In the genomic region with DNA sequence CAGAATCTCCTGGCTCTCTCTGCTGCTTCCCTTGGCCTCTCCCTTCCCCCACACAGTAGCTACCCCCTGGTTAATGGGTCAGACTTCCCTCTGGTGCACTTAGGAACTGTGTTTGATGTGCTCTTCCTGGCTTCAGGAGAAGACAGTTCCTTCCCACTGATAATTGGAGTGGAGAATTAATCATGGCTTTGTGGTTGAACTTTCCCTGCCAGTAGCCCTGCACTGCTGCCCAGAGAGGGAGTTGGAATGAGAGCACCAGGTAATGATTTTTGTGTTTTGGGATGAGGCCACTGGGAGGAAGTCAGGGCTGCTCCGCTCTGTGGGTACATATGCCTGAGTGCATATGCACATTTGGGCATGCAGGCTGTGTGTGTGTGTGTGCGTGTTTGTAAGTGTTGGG, we compare ENCODE assay signal across 27 cellular contexts. TPM values are rescaled to one million over a fixed set of nuclear protein-coding genes. Genes with fewer than 3 reads are reported as not detected.
"Had no signal": no experiment of that assay in that cellular context is flagged by ENCODE, and none has a peak within 500 bp of the region (broad histone marks: within the 10 kb centered on the region; RNA-seq: fewer than 3 reads in every experiment).

No MANE protein-coding gene starts in this region.

- DNase-seq: activated CD4-positive, alpha-beta memory T cell treated with anti-CD3 and anti-CD28 coated beads for 36 hours; activated CD4-positive, alpha-beta T cell treated with anti-CD3 and anti-CD28 coated beads, Interleukin-2, amount 10 ng/mL, durations not matched to agents 24 days and 14 days; activated CD4-positive, CD25-positive, alpha-beta regulatory T cell treated with anti-CD3 and anti-CD28 coated beads, Interleukin-2, amount 50 U/mL, for 72 hours; activated naive CD8-positive, alpha-beta T cell treated with anti-CD3 and anti-CD28 coated beads, Interleukin-2, amount 50 U/mL, for 24 hours; activated T-cell treated with anti-CD3 and anti-CD28 coated beads, Interleukin-2, amount 50 U/mL, for 4 hours; cerebellar nuclear complex; foreskin keratinocyte; heart right ventricle; kidney glomerular epithelial cell; left lung; lower lobe of right lung; mesenchymal stem cell; retina; sigmoid colon; small intestine; stimulated activated CD4-positive, alpha-beta T cell treated with anti-CD3 and anti-CD28 coated beads, Interleukin-4, amount 100 ng/mL, for 24 hours; stimulated activated naive CD8-positive, alpha-beta T cell treated with anti-CD3 and anti-CD28 coated beads, Interleukin-15, amount 100 ng/mL, for 72 hours; T-helper 17 cell; thyroid gland had no signal

- H3K9me3 ChIP-seq: thyroid gland had no signal

- H3K4me1 Mint-ChIP-seq: activated naive CD4-positive, alpha-beta T cell treated with anti-CD3 and anti-CD28 coated beads, Interleukin-2, amount 50 U/mL, for 24 hours; activated naive CD8-positive, alpha-beta T cell treated with anti-CD3 and anti-CD28 coated beads, Interleukin-2, amount 50 U/mL, for 24 hours; activated T-helper 17 cell treated with anti-CD3 and anti-CD28 coated beads, Interleukin-2, amount 50 U/mL, for 72 hours; brain; stimulated activated effector memory CD8-positive, alpha-beta T cell treated with anti-CD3 and anti-CD28 coated beads, Interleukin-12 subunit alpha, Interleukin-12 subunit beta, amount 100 ng/mL, for 72 hours; stimulated activated naive CD8-positive, alpha-beta T cell treated with anti-CD3 and anti-CD28 coated beads, Interleukin-15, amount 100 ng/mL, for 72 hours had no signal

- H3K36me3 ChIP-seq: cardiac muscle cell, esophagus muscularis mucosa, heart right ventricle, left lung, lower lobe of right lung, sigmoid colon, thyroid gland had no signal

- ATAC-seq: activated naive CD8-positive, alpha-beta T cell treated with anti-CD3 and anti-CD28 coated beads, Interleukin-2, amount 50 U/mL, for 24 hours; activated T-cell treated with anti-CD3 and anti-CD28 coated beads, Interleukin-2, amount 50 U/mL, for 4 hours; activated T-helper 17 cell treated with anti-CD3 and anti-CD28 coated beads, Interleukin-2, amount 50 U/mL, for 72 hours; foreskin keratinocyte; heart right ventricle; left lung; lower lobe of right lung; natural killer cell treated with Interleukin-12 subunit alpha and Interleukin-12 subunit beta and Interleukin-15 and Interleukin-18, amount 100 ng/mL, for 72 hours; stimulated activated effector memory CD8-positive, alpha-beta T cell treated with anti-CD3 and anti-CD28 coated beads, Interleukin-12 subunit alpha, Interleukin-12 subunit beta, amount 100 ng/mL, for 72 hours; stimulated activated naive CD8-positive, alpha-beta T cell treated with anti-CD3 and anti-CD28 coated beads, Interleukin-15, amount 100 ng/mL, for 72 hours; T-helper 17 cell had no signal

- H3K4me1 ChIP-seq: esophagus muscularis mucosa, foreskin keratinocyte, heart right ventricle, left lung, lower lobe of right lung, sigmoid colon had no signal

- H3K27ac Mint-ChIP-seq: activated CD4-positive, alpha-beta memory T cell treated with anti-CD3 and anti-CD28 coated beads for 36 hours; activated CD4-positive, alpha-beta T cell treated with anti-CD3 and anti-CD28 coated beads, Interleukin-2, amount 10 ng/mL, durations not matched to agents 24 days and 14 days; activated naive CD4-positive, alpha-beta T cell treated with anti-CD3 and anti-CD28 coated beads, Interleukin-2, amount 50 U/mL, for 24 hours; activated naive CD8-positive, alpha-beta T cell treated with anti-CD3 and anti-CD28 coated beads, Interleukin-2, amount 50 U/mL, for 24 hours; activated T-helper 17 cell treated with anti-CD3 and anti-CD28 coated beads, Interleukin-2, amount 50 U/mL, for 72 hours; brain; natural killer cell treated with Interleukin-12 subunit alpha and Interleukin-12 subunit beta and Interleukin-15 and Interleukin-18, amount 100 ng/mL, for 72 hours; stimulated activated effector memory CD8-positive, alpha-beta T cell treated with anti-CD3 and anti-CD28 coated beads, Interleukin-12 subunit alpha, Interleukin-12 subunit beta, amount 100 ng/mL, for 72 hours; stimulated activated naive CD8-positive, alpha-beta T cell treated with anti-CD3 and anti-CD28 coated beads, Interleukin-15, amount 100 ng/mL, for 72 hours; T-helper 17 cell had no signal

- H3K4me3 ChIP-seq: cardiac muscle cell, esophagus muscularis mucosa, heart right ventricle, left lung, lower lobe of right lung, sigmoid colon, thyroid gland had no signal

- H3K36me3 Mint-ChIP-seq: brain; stimulated activated effector memory CD8-positive, alpha-beta T cell treated with anti-CD3 and anti-CD28 coated beads, Interleukin-12 subunit alpha, Interleukin-12 subunit beta, amount 100 ng/mL, for 72 hours had no signal

- H3K4me3 Mint-ChIP-seq: activated CD4-positive, alpha-beta memory T cell treated with anti-CD3 and anti-CD28 coated beads for 36 hours; activated CD4-positive, alpha-beta T cell treated with anti-CD3 and anti-CD28 coated beads, Interleukin-2, amount 10 ng/mL, durations not matched to agents 24 days and 14 days; activated naive CD4-positive, alpha-beta T cell treated with anti-CD3 and anti-CD28 coated beads, Interleukin-2, amount 50 U/mL, for 24 hours; activated naive CD8-positive, alpha-beta T cell treated with anti-CD3 and anti-CD28 coated beads, Interleukin-2, amount 50 U/mL, for 24 hours; activated T-cell treated with anti-CD3 and anti-CD28 coated beads, Interleukin-2, amount 50 U/mL, for 4 hours; activated T-helper 17 cell treated with anti-CD3 and anti-CD28 coated beads, Interleukin-2, amount 50 U/mL, for 72 hours; brain; natural killer cell treated with Interleukin-12 subunit alpha and Interleukin-12 subunit beta and Interleukin-15 and Interleukin-18, amount 100 ng/mL, for 72 hours; stimulated activated effector memory CD8-positive, alpha-beta T cell treated with anti-CD3 and anti-CD28 coated beads, Interleukin-12 subunit alpha, Interleukin-12 subunit beta, amount 100 ng/mL, for 72 hours; stimulated activated naive CD8-positive, alpha-beta T cell treated with anti-CD3 and anti-CD28 coated beads, Interleukin-15, amount 100 ng/mL, for 72 hours; T-helper 17 cell had no signal

- H3K27ac ChIP-seq: cardiac muscle cell, esophagus muscularis mucosa, foreskin keratinocyte, heart right ventricle, left lung, lower lobe of right lung, sigmoid colon, thyroid gland had no signal

- H3K27me3 Mint-ChIP-seq: activated CD4-positive, alpha-beta T cell treated with anti-CD3 and anti-CD28 coated beads, Interleukin-2, amount 10 ng/mL, durations not matched to agents 24 days and 14 days; activated naive CD4-positive, alpha-beta T cell treated with anti-CD3 and anti-CD28 coated beads, Interleukin-2, amount 50 U/mL, for 24 hours; activated naive CD8-positive, alpha-beta T cell treated with anti-CD3 and anti-CD28 coated beads, Interleukin-2, amount 50 U/mL, for 24 hours had no signal

- H3K27me3 ChIP-seq: cardiac muscle cell, foreskin keratinocyte, left lung, sigmoid colon, thyroid gland had no signal

RNA-seq across cellular contexts. Expression of a gene that starts 39.7 kb away (rescaled TPM):
- total RNA-seq: activated CD4-positive, alpha-beta memory T cell treated with anti-CD3 and anti-CD28 coated beads for 36 hours; natural killer cell treated with Interleukin-12 subunit alpha and Interleukin-12 subunit beta and Interleukin-15 and Interleukin-18, amount 100 ng/mL, for 72 hours had no signal

RNA-seq across cellular contexts. Expression of a gene that starts 46.0 kb away (rescaled TPM):
- total RNA-seq: activated CD4-positive, alpha-beta memory T cell treated with anti-CD3 and anti-CD28 coated beads for 36 hours; activated CD4-positive, alpha-beta T cell treated with anti-CD3 and anti-CD28 coated beads, Interleukin-2, amount 10 ng/mL, durations not matched to agents 24 days and 14 days; activated T-cell treated with anti-CD3 and anti-CD28 coated beads, Interleukin-2, amount 50 U/mL, for 4 hours; activated T-helper 17 cell treated with anti-CD3 and anti-CD28 coated beads, Interleukin-2, amount 50 U/mL, for 72 hours; heart right ventricle; left lung; lower lobe of right lung; natural killer cell treated with Interleukin-12 subunit alpha and Interleukin-12 subunit beta and Interleukin-15 and Interleukin-18, amount 100 ng/mL, for 72 hours; posterior vena cava; sigmoid colon; T-helper 17 cell; thyroid gland had no signal
